In genomic region chr6:154716350-154716749, GRCh38 we compare ENCODE assay signal across 6 cellular contexts. TPM values are rescaled to one million over a fixed set of nuclear protein-coding genes. Genes with fewer than 3 reads are reported as not detected.
DNase-seq lines count a peak whose midpoint lies in the region; ATAC-seq, FAIRE-seq and TF ChIP-seq lines count a peak whose summit lies in the region.
"Not testable (repeated sequence)": the region's sequence is repeated elsewhere in the genome, so short reads cannot be mapped to it uniquely, and the experiment has no call there.

No MANE protein-coding gene starts in this region.

- H3K4me3 ChIP-seq in GM23338, K562, stomach: not testable (repeated sequence)

- H3K4me1 ChIP-seq in GM23338 (ENCODE audit: insufficient read depth); K562 (replicated peaks in 1 of 2; ENCODE audit: control insufficient read depth in 2 of 2, insufficient read depth in 2 of 2, low read length in 2 of 2); stomach: not testable (repeated sequence)

- H3K9me1 ChIP-seq in K562 (ENCODE audit: control insufficient read depth, insufficient read depth, low read length): not testable (repeated sequence)

- H2AFZ ChIP-seq in GM23338: peak overlapping the region; percentile 90
- H2AFZ ChIP-seq in K562 (ENCODE audit: low read depth, low read length): peak overlapping the region; percentile 62

- TF ChIP-seq EP300 in K562 (IDR thresholded peaks at IDR 0.05; ENCODE audit: low read length); stomach (IDR thresholded peaks at IDR 0.05): not testable (repeated sequence)

- H3K27ac ChIP-seq in 22Rv1: peak overlapping the region; percentile 39; the same call in 1 of the 2 replicates
- not testable (repeated sequence) for H3K27ac ChIP-seq in GM23338 (ENCODE audit: low read depth); K562 (ENCODE audit: extremely low read depth, low read depth, low read length)
- peak overlapping the region in 3 of 5 donors; percentile 10 to 52 (median 32) for H3K27ac ChIP-seq in stomach

- ATAC-seq in GM23338, K562: not testable (repeated sequence)
- peak; percentile 40 for ATAC-seq in left colon

- CTCF ChIA-PET in K562 (lab: Yijun Ruan, JAX; ENCODE audit: low intra/inter-chr PET ratio): not testable (repeated sequence)

- not testable (repeated sequence) for H3K36me3 ChIP-seq in GM23338 (ENCODE audit: insufficient read depth); K562 (ENCODE audit: control insufficient read depth, insufficient read depth, low read length); stomach

- 55% methylated on average over 8 of the region's 8 CpGs for WGBS in K562 (ENCODE audit: insufficient coverage, low coverage, missing lambda C conversion rate)
- WGBS in stomach, 5 donors: 42 to 68% (median 53%) methylated on average over 8 of the region's 8 CpGs

- H4K20me1 ChIP-seq in GM23338 (replicated peaks; ENCODE audit: insufficient read depth); K562 (replicated peaks; ENCODE audit: control insufficient read depth, insufficient read depth, low read length): not testable (repeated sequence)

- DNase-seq in GM23338 (ENCODE audit: low spot score); K562 (ENCODE audit: extremely low read depth in 1 of 4, low spot score in 3 of 4): not testable (repeated sequence)
- DNase-seq in left colon (peak; percentile 23 to 30), osteocyte (ENCODE audit: extremely low spot score, unreplicated experiment) (peak; percentile 15), stomach (peak; percentile 26)

- not testable (repeated sequence) for H3K4me1 Mint-ChIP-seq in GM23338; osteocyte (ENCODE audit: unreplicated experiment)

- not testable (repeated sequence) for H3K27me3 ChIP-seq in GM23338 (ENCODE audit: insufficient read depth); K562 (ENCODE audit: control insufficient read depth in 2 of 2, insufficient read depth in 2 of 2, low read length in 2 of 2); stomach

- H3K79me2 ChIP-seq in GM23338 (replicated peaks; ENCODE audit: insufficient read depth); K562 (ENCODE audit: control insufficient read depth, insufficient read depth, low read length): not testable (repeated sequence)

- H3K27ac Mint-ChIP-seq in GM23338; osteocyte (ENCODE audit: unreplicated experiment): not testable (repeated sequence)

- not testable (repeated sequence) for H3K4me2 ChIP-seq in GM23338; K562 (ENCODE audit: insufficient read depth, low read length)

- H3K36me3 Mint-ChIP-seq in GM23338 (ENCODE audit: low read depth); osteocyte (ENCODE audit: unreplicated experiment): not testable (repeated sequence)

- not testable (repeated sequence) for TF ChIP-seq CTCF in 22Rv1 (IDR thresholded peaks at IDR 0.05); GM23338 (conservative IDR thresholded peaks at IDR 0.05; ENCODE audit: low read depth in 2 of 2); K562 (IDR thresholded peaks at IDR 0.05 in 2 of 3, conservative IDR thresholded peaks at IDR 0.05 in 1 of 3; ENCODE audit: insufficient read depth in 2 of 3, low read depth in 1 of 3, low read length in 3 of 3); osteocyte (IDR thresholded peaks at IDR 0.05); stomach (IDR thresholded peaks at IDR 0.05)

- not testable (repeated sequence) for H3K27me3 Mint-ChIP-seq in GM23338 (ENCODE audit: insufficient read depth, low read depth, poor library complexity); osteocyte (ENCODE audit: unreplicated experiment)

- H3K9me2 ChIP-seq in GM23338 (ENCODE audit: insufficient read depth): not testable (repeated sequence)

- intact Hi-C loops in K562 (cut with micrococcal nuclease); left colon (cut with DNase I, micrococcal nuclease); stomach (cut with DNase I; ENCODE audit: low total_unique reads): not testable (repeated sequence)

- FAIRE-seq in K562 (lab: Jason Lieb, UNC): not testable (repeated sequence)

- peak overlapping the region in 1 of 2 experiments; percentile 14; a peak in 1 of 4 replicates for H3K9ac ChIP-seq in K562 (ENCODE audit: insufficient read depth in 1 of 2, low read depth in 2 of 2, low read length in 2 of 2)

- not testable (repeated sequence) for H3K9me3 ChIP-seq in K562 (replicated peaks; ENCODE audit: control insufficient read depth, insufficient read depth, low read depth, low read length)
- H3K9me3 ChIP-seq in stomach: peaks cover 0 to 14% (median 6%) of the 10 kb centered on the region in 4 donors

- not testable (repeated sequence) for TF ChIP-seq RAD21 in K562 (CRISPR knock-in tag; conservative IDR thresholded peaks at IDR 0.05 in 1 of 2, IDR thresholded peaks at IDR 0.05 in 1 of 2)

- H3F3A ChIP-seq in GM23338 (replicated peaks; ENCODE audit: low read depth): not testable (repeated sequence)

- TF ChIP-seq POLR2A in K562 (conservative IDR thresholded peaks at IDR 0.05); stomach (IDR thresholded peaks at IDR 0.05): not testable (repeated sequence)

- not testable (repeated sequence) for BruUV-seq in K562 (replicated peaks; lab: Mats Ljungman, UMichigan)

- POLR2A ChIA-PET in K562 (lab: Yijun Ruan, JAX): interaction anchor here (0.7 kb wide), 1 partner anchor 147 kb away, joined by 3 read pairs; no protein-coding TSS in a partner anchor

- not testable (repeated sequence) for H3K4me3 Mint-ChIP-seq in GM23338; osteocyte (ENCODE audit: unreplicated experiment)

- in situ Hi-C loops in K562 (cut with MboI): not testable (repeated sequence)

- peaks cover 21% of the 10 kb centered on the region for H3K9me3 Mint-ChIP-seq in GM23338
- H3K9me3 Mint-ChIP-seq in osteocyte (ENCODE audit: unreplicated experiment): not testable (repeated sequence)

RNA-seq across cellular contexts. Expression of gene SCAF8, which starts 16.9 kb away (rescaled TPM):
- total RNA-seq in GM23338 (2014; rRNA removed; shearing (Covaris generic)): 37.9 and 40.8 TPM in 2 replicates
- 12.8 and 13.8 TPM in 2 replicates for polyA plus RNA-seq in GM23338 (2016; fragmentation: Nextera tagmentation; extraction: Ambion mirVana)
- total RNA-seq in K562 (2011; cell fraction: chromatin; rRNA removed; ENCODE audit: low replicate concordance): 29.7 and 106 TPM in 2 replicates
- total RNA-seq in K562 (2011; cell fraction: nucleolus; rRNA removed): 18.2 and 25.1 TPM in 2 replicates
- 34.6 and 37.3 TPM in 2 replicates for total RNA-seq in K562 (2011; cell fraction: nucleoplasm; rRNA removed)
- 20.3 and 25.3 TPM in 2 replicates for total RNA-seq in K562 (2014; rRNA removed)
- 35.7 and 41.5 TPM in 2 replicates for total RNA-seq in K562 (2014; rRNA removed; fragmentation: Illumina TruSeq; extraction: Trizol)
- 37.0 and 38.5 TPM in 2 replicates for total RNA-seq in K562 (2015; rRNA removed; fragmentation: Illumina TruSeq; extraction: Trizol)
- 38.6 and 46.6 TPM in 2 replicates for total RNA-seq in K562 (2021)
- polyA plus RNA-seq in K562 (2011; rRNA removed): 22.0 and 23.2 TPM in 2 replicates
- 13.9 and 18.5 TPM in 2 replicates for polyA plus RNA-seq in K562 (2011; cell fraction: cytosol; rRNA removed)
- 27.6 and 28.9 TPM in 2 replicates for polyA plus RNA-seq in K562 (2011; cell fraction: nucleus; rRNA removed)
- polyA plus RNA-seq in K562 (2012): 21.6 and 23.1 TPM in 2 replicates
- 36.0 and 41.1 TPM in 2 replicates for polyA plus RNA-seq in K562 (2014; fragmentation: Illumina TruSeq; extraction: Trizol)
- 10 to 100 TPM; 10.5 to 11.8 TPM for polyA plus RNA-seq in K562 (2014; fragmentation: Nextera tagmentation; extraction: Ambion mirVana)
- 18.5 and 19.4 TPM in 2 replicates for polyA plus RNA-seq in K562 (2014; rRNA removed)
- polyA minus RNA-seq in K562 (2011; rRNA and poly(A)+ RNA removed): 55.1 and 69.3 TPM in 2 replicates
- polyA minus RNA-seq in K562 (2011; cell fraction: cytosol; rRNA and poly(A)+ RNA removed): 27.5 and 32.1 TPM in 2 replicates
- polyA minus RNA-seq in K562 (2011; cell fraction: nucleus; rRNA and poly(A)+ RNA removed): 29.2 and 48.1 TPM in 2 replicates
- 10 to 100 TPM; 32.6 to 35.8 TPM for total RNA-seq in left colon
- total RNA-seq in osteocyte: 46.1 and 46.6 TPM in 2 replicates
- total RNA-seq in stomach: 10 to 100 TPM; 15.1 to 62.5 (median 38.8) TPM
- polyA plus RNA-seq in stomach: 1 to 10 TPM; 6.6 to 9.2 (median 7.0) TPM
